In genomic region chr3:4508048-4508981, GRCh38 we compare ENCODE assay signal across 9 cellular contexts. TPM values are rescaled to one million over a fixed set of nuclear protein-coding genes. Genes with fewer than 3 reads are reported as not detected.
DNase-seq lines count a peak whose midpoint lies in the region; ATAC-seq and TF ChIP-seq lines count a peak whose summit lies in the region.
"Had no signal": no experiment of that assay in that cellular context is flagged by ENCODE, and none has a peak within 500 bp of the region (broad histone marks: within the 10 kb centered on the region; RNA-seq: fewer than 3 reads in every experiment).

No MANE protein-coding gene starts in this region.

- H3K4me3 ChIP-seq in esophagus squamous epithelium = no peak overlapping the region
- H3K4me3 ChIP-seq: gastrocnemius medialis had no signal

- peaks cover 54% of the 10 kb centered on the region in 2 donors for H3K4me1 Mint-ChIP-seq in immature natural killer cell

- peak overlapping the region in 3 of 5 donors; percentile 5 to 68 (median 19) for H3K4me3 Mint-ChIP-seq in immature natural killer cell

- TF ChIP-seq CTCF in esophagus squamous epithelium (IDR thresholded peaks at IDR 0.05) (no peak), RWPE1 (conservative IDR thresholded peaks at IDR 0.05; ENCODE audit: low read depth) (no peak)

- H3K36me3 ChIP-seq in esophagus squamous epithelium = no peaks in the 10 kb centered on the region
- H3K36me3 ChIP-seq: gastrocnemius medialis had no signal

- ATAC-seq in GM18511 (IDR thresholded peaks at IDR 0.05; ENCODE audit: unreplicated experiment) = peak; percentile 79
- peak; percentile 78 for ATAC-seq in GM21528 (IDR thresholded peaks at IDR 0.05; ENCODE audit: low FRiP score, unreplicated experiment)
- peak; percentile 66 for ATAC-seq in HG03342 (IDR thresholded peaks at IDR 0.05; ENCODE audit: unreplicated experiment)
- ATAC-seq: gastrocnemius medialis had no signal

- H3K9me3 Mint-ChIP-seq in immature natural killer cell = no peaks in the 10 kb centered on the region

- peaks cover 8 to 55% (median 19%) of the 10 kb centered on the region in 3 donors for H3K4me1 ChIP-seq in esophagus squamous epithelium
- H3K4me1 ChIP-seq: gastrocnemius medialis had no signal

- H3K9me3 ChIP-seq in esophagus squamous epithelium = no peaks in the 10 kb centered on the region
- H3K9me3 ChIP-seq: gastrocnemius medialis had no signal

- peaks cover 0 to 2% (median 0%) of the 10 kb centered on the region in 3 donors for H3K27me3 Mint-ChIP-seq in immature natural killer cell (ENCODE audit: low read depth in 3 of 3)

- POLR2A ChIA-PET in RWPE1 (lab: Yijun Ruan, JAX; ENCODE audit: low non-redundant PET) = no interaction called here

- TF ChIP-seq POLR2A in esophagus squamous epithelium (IDR thresholded peaks at IDR 0.05) = no peak

- H3K27me3 ChIP-seq in esophagus squamous epithelium = no peaks in the 10 kb centered on the region
- H3K27me3 ChIP-seq: gastrocnemius medialis had no signal

- peaks cover 4 to 14% (median 5%) of the 10 kb centered on the region in 3 donors for H3K36me3 Mint-ChIP-seq in immature natural killer cell

- intact Hi-C loops in esophagus squamous epithelium (cut with DNase I) = no loop called here

- no peak overlapping the region for H3K27ac ChIP-seq in esophagus squamous epithelium
- H3K27ac ChIP-seq in RWPE1 = no peak overlapping the region
- H3K27ac ChIP-seq: gastrocnemius medialis had no signal

- DNase-seq in immature natural killer cell (no peak), esophagus squamous epithelium (lab: John Stamatoyannopoulos, UW) (no peak), NCI-H187 treated with DMSO at 0.1 percent for 48 hours (lab: John Stamatoyannopoulos, UW) (no peak), RWPE1 (ENCODE audit: low spot score) (no peak)
- no peak for DNase-seq in activated effector memory CD4-positive, alpha-beta T cell treated with Interleukin-2 at 50 U/mL for 16 hours
- DNase-seq: gastrocnemius medialis had no signal

- CTCF ChIA-PET in RWPE1 (lab: Yijun Ruan, JAX) = interaction anchor here (0.6 kb wide), 1 partner anchor 50 kb away, joined by 3 read pairs; no protein-coding TSS in a partner anchor

- H3K27ac Mint-ChIP-seq in immature natural killer cell = peak overlapping the region in 4 of 6 donors; percentile 26 to 93 (median 81)

- WGBS in esophagus squamous epithelium, 2 donors = 71 to 74% methylated on average over 8 of the region's 8 CpGs

RNA-seq across cellular contexts. Expression of gene ITPR1, which starts 15.2 kb away (rescaled TPM):
- polyA plus RNA-seq in immature natural killer cell = 10 to 100 TPM in 1 of 3 donors, 1 to 10 TPM in 2; 3.0 to 14.7 (median 7.6) TPM
- total RNA-seq in esophagus squamous epithelium = 10 to 100 TPM; 12.1 to 68.7 (median 25.6) TPM

RNA-seq across cellular contexts. Expression of gene SUMF1, which starts 41.2 kb away (rescaled TPM):
- polyA plus RNA-seq in immature natural killer cell = 10 to 100 TPM; 38.3 to 79.9 (median 43.9) TPM
- total RNA-seq in esophagus squamous epithelium = 10 to 100 TPM; 29.1 to 65.9 (median 48.0) TPM
